ENCODE assay signal across 15 cellular contexts in genomic region chr11:19605500-19606371, GRCh38.
DNase-seq lines count a peak whose midpoint lies in the region; ATAC-seq, FAIRE-seq and TF ChIP-seq lines count a peak whose summit lies in the region.
"Had no signal": no experiment of that assay in that cellular context is flagged by ENCODE, and none has a peak within 500 bp of the region (broad histone marks: within the 10 kb centered on the region; RNA-seq: fewer than 3 reads in every experiment).

No MANE protein-coding gene starts in this region.

- in situ Hi-C loops in ACHN (cut with HindIII; ENCODE audit: low pct_ligation_motif_present, low pct_unique_long_range_greater_than_20kb, low sequenced_read_pairs) (no loop called here), GM23248 (cut with MboI) (no loop called here)

- H3K4me2 ChIP-seq in GM23248 (ENCODE audit: unreplicated experiment) (peak overlapping the region; percentile 67), astrocyte (ENCODE audit: low read length) (no peak overlapping the region)

- 16 to 20% methylated on average over 8 of the region's 8 CpGs for WGBS in GM23248 (ENCODE audit: low coverage in 1 of 2, low lambda C conversion rate in 2 of 2, missing lambda C conversion rate in 2 of 2), 2 experiments

- H3K4me1 ChIP-seq in GM23248 (ENCODE audit: insufficient read depth) (peaks cover 27% of the 10 kb centered on the region), astrocyte (ENCODE audit: insufficient read depth, low read length) (no peaks in the 10 kb centered on the region), left lung (no peaks in the 10 kb centered on the region), kidney (ENCODE audit: control insufficient read depth in 1 of 2, insufficient read depth in 1 of 2, low read depth in 1 of 2, low read length in 2 of 2) (peaks cover 0 to 9% of the 10 kb centered on the region in 2 donors)

- H3K36me3 Mint-ChIP-seq in astrocyte (ENCODE audit: low read depth, unreplicated experiment) (no peaks in the 10 kb centered on the region), progenitor cell of endocrine pancreas (ENCODE audit: insufficient read depth) (peaks cover 2% of the 10 kb centered on the region)
- no peaks in the 10 kb centered on the region for H3K36me3 Mint-ChIP-seq in activated naive CD8-positive, alpha-beta T cell treated with anti-CD3 and anti-CD28 coated beads, Interleukin-2, amount 50 U/mL, for 24 hours (ENCODE audit: low read depth)

- H3K9ac ChIP-seq in GM23248 = peak overlapping the region; percentile 46
- H3K9ac ChIP-seq in astrocyte (ENCODE audit: low read length) = no peak overlapping the region
- no peak overlapping the region for H3K9ac ChIP-seq in kidney (ENCODE audit: low read length in 2 of 2)

- H4K20me1 ChIP-seq in GM23248 (ENCODE audit: insufficient read depth) (no peaks in the 10 kb centered on the region), astrocyte (ENCODE audit: insufficient read depth, low read length) (no peaks in the 10 kb centered on the region)

- no peaks in the 10 kb centered on the region for H3K79me2 ChIP-seq in GM23248 (ENCODE audit: insufficient read depth)
- H3K79me2 ChIP-seq in astrocyte (ENCODE audit: insufficient read depth, low read length) = no peaks in the 10 kb centered on the region

- H3K36me3 ChIP-seq in GM23248 (ENCODE audit: low read depth) = no peaks in the 10 kb centered on the region
- no peaks in the 10 kb centered on the region for H3K36me3 ChIP-seq in astrocyte (ENCODE audit: insufficient read depth, low read length)
- H3K36me3 ChIP-seq in left lung = no peaks in the 10 kb centered on the region
- no peaks in the 10 kb centered on the region for H3K36me3 ChIP-seq in kidney (ENCODE audit: control insufficient read depth in 1 of 2, insufficient read depth in 2 of 2, low read length in 2 of 2)

- H3K4me3 Mint-ChIP-seq in astrocyte (ENCODE audit: unreplicated experiment) = no peak overlapping the region
- no peak overlapping the region for H3K4me3 Mint-ChIP-seq in progenitor cell of endocrine pancreas (ENCODE audit: low read depth)
- no peak overlapping the region for H3K4me3 Mint-ChIP-seq in activated naive CD8-positive, alpha-beta T cell treated with anti-CD3 and anti-CD28 coated beads, Interleukin-2, amount 50 U/mL, for 24 hours
- H3K4me3 Mint-ChIP-seq: CD8-positive, alpha-beta memory T cell; dendritic cell treated with granulocyte-macrophage colony-stimulating factor and Interleukin-4, amounts not matched to agents 40 ng/mL and 50 ng/mL, for 4 days; WTC11 had no signal

- no peaks in the 10 kb centered on the region for H3K4me1 Mint-ChIP-seq in astrocyte (ENCODE audit: low read depth, unreplicated experiment)
- peaks cover 2% of the 10 kb centered on the region for H3K4me1 Mint-ChIP-seq in progenitor cell of endocrine pancreas (ENCODE audit: low read depth)
- H3K4me1 Mint-ChIP-seq in activated naive CD8-positive, alpha-beta T cell treated with anti-CD3 and anti-CD28 coated beads, Interleukin-2, amount 50 U/mL, for 24 hours = no peaks in the 10 kb centered on the region
- H3K4me1 Mint-ChIP-seq: CD8-positive, alpha-beta memory T cell had no signal

- no peaks in the 10 kb centered on the region for H3K9me2 ChIP-seq in GM23248 (ENCODE audit: insufficient read depth)

- H3K27me3 ChIP-seq in GM23248 (replicated peaks; ENCODE audit: insufficient read depth) = no peaks in the 10 kb centered on the region
- H3K27me3 ChIP-seq in astrocyte (ENCODE audit: insufficient read depth, low read length) = peaks cover 3% of the 10 kb centered on the region
- H3K27me3 ChIP-seq in left lung = no peaks in the 10 kb centered on the region

- TF ChIP-seq CTCF in astrocyte (IDR thresholded peaks at IDR 0.05; ENCODE audit: insufficient read depth, low read depth, low read length) (no peak), left lung (IDR thresholded peaks at IDR 0.05) (no peak), progenitor cell of endocrine pancreas (IDR thresholded peaks at IDR 0.05; ENCODE audit: unreplicated experiment) (no peak), kidney (IDR thresholded peaks at IDR 0.05; ENCODE audit: borderline replicate concordance, extremely low read depth, insufficient read depth) (no peak)

- ATAC-seq in left lung = peak; percentile 18
- ATAC-seq in activated naive CD8-positive, alpha-beta T cell treated with anti-CD3 and anti-CD28 coated beads, Interleukin-2, amount 50 U/mL, for 24 hours = no peak
- ATAC-seq: WTC11 had no signal

- H3K9me3 Mint-ChIP-seq in astrocyte (ENCODE audit: unreplicated experiment) (peaks cover 20% of the 10 kb centered on the region), progenitor cell of endocrine pancreas (ENCODE audit: low read depth) (peaks cover 19% of the 10 kb centered on the region)
- no peaks in the 10 kb centered on the region for H3K9me3 Mint-ChIP-seq in activated naive CD8-positive, alpha-beta T cell treated with anti-CD3 and anti-CD28 coated beads, Interleukin-2, amount 50 U/mL, for 24 hours

- H3K4me3 ChIP-seq in GM23248 = no peak overlapping the region
- no peak overlapping the region for H3K4me3 ChIP-seq in astrocyte (ENCODE audit: insufficient read depth, low read depth, low read length)
- no peak overlapping the region for H3K4me3 ChIP-seq in left lung
- no peak overlapping the region for H3K4me3 ChIP-seq in kidney (ENCODE audit: low read length in 2 of 2)

- H3K27ac Mint-ChIP-seq in astrocyte (ENCODE audit: unreplicated experiment) (no peak overlapping the region), progenitor cell of endocrine pancreas (no peak overlapping the region)
- no peak overlapping the region for H3K27ac Mint-ChIP-seq in activated naive CD8-positive, alpha-beta T cell treated with anti-CD3 and anti-CD28 coated beads, Interleukin-2, amount 50 U/mL, for 24 hours
- H3K27ac Mint-ChIP-seq: CD8-positive, alpha-beta memory T cell; dendritic cell treated with granulocyte-macrophage colony-stimulating factor and Interleukin-4, amounts not matched to agents 40 ng/mL and 50 ng/mL, for 4 days; WTC11 had no signal

- no peak overlapping the region for H2AFZ ChIP-seq in GM23248
- no peak overlapping the region for H2AFZ ChIP-seq in astrocyte (ENCODE audit: low read depth, low read length)

- peaks cover 28% of the 10 kb centered on the region for H3K27me3 Mint-ChIP-seq in astrocyte (ENCODE audit: low read depth, unreplicated experiment)
- peaks cover 11% of the 10 kb centered on the region for H3K27me3 Mint-ChIP-seq in progenitor cell of endocrine pancreas
- H3K27me3 Mint-ChIP-seq in activated naive CD8-positive, alpha-beta T cell treated with anti-CD3 and anti-CD28 coated beads, Interleukin-2, amount 50 U/mL, for 24 hours = peaks cover 14% of the 10 kb centered on the region

- intact Hi-C loops in left lung (cut with DNase I) (no loop called here), kidney (cut with DNase I) (no loop called here)

- DNase-seq in ACHN = peak; percentile 26
- DNase-seq in GM23248 = peak; percentile 99
- peak; percentile 25 for DNase-seq in astrocyte (ENCODE audit: low read depth)
- DNase-seq in left lung = no peak
- no peak for DNase-seq in progenitor cell of endocrine pancreas (ENCODE audit: low spot score, unreplicated experiment)
- no peak for DNase-seq in activated naive CD8-positive, alpha-beta T cell treated with anti-CD3 and anti-CD28 coated beads, Interleukin-2, amount 50 U/mL, for 24 hours
- no peak for DNase-seq in effector CD8-positive, alpha-beta T cell (lab: John Stamatoyannopoulos, UW)
- no peak for DNase-seq in kidney
- DNase-seq: activated effector memory CD4-positive, alpha-beta T cell treated with anti-CD3 and anti-CD28 coated beads, Interleukin-2, amount 50 U/mL, for 16 hours; CD8-positive, alpha-beta memory T cell; hippocampal formation; NCI-H187 treated with DMSO at 0.1 percent for 48 hours had no signal

- H3K27ac ChIP-seq in GM23248 = peak overlapping the region; percentile 58
- no peak overlapping the region for H3K27ac ChIP-seq in astrocyte (ENCODE audit: low read depth, low read length)
- H3K27ac ChIP-seq in left lung = no peak overlapping the region
- H3K27ac ChIP-seq in kidney (ENCODE audit: low read depth in 2 of 2, low read length in 2 of 2) = no peak overlapping the region

- H3K9me3 ChIP-seq in GM23248 (ENCODE audit: low read depth) (no peaks in the 10 kb centered on the region), astrocyte (ENCODE audit: insufficient read depth, low read depth, low read length) (no peaks in the 10 kb centered on the region), left lung (no peaks in the 10 kb centered on the region), kidney (ENCODE audit: control insufficient read depth in 1 of 2, low read length in 2 of 2) (no peaks in the 10 kb centered on the region)

- FAIRE-seq in astrocyte (lab: Jason Lieb, UNC) (no peak), kidney (lab: Jason Lieb, UNC) (no peak)
- FAIRE-seq: GM12891 had no signal

- peaks cover 17% of the 10 kb centered on the region for H3F3A ChIP-seq in GM23248 (ENCODE audit: insufficient read depth)

Comparison
In these comparisons a context has a peak if more than half of its experiments do, and no peak if none do; other contexts are left out.
1. DNase-seq: peak in ACHN (single experiment), GM23248 (single experiment) and astrocyte (single experiment); none in left lung (0 of 2), progenitor cell of endocrine pancreas (single experiment), activated naive CD8-positive, alpha-beta T cell treated with anti-CD3 and anti-CD28 coated beads, Interleukin-2, amount 50 U/mL, for 24 hours (single experiment), effector CD8-positive, alpha-beta T cell (single experiment) and kidney (single experiment).